In the genomic region with DNA sequence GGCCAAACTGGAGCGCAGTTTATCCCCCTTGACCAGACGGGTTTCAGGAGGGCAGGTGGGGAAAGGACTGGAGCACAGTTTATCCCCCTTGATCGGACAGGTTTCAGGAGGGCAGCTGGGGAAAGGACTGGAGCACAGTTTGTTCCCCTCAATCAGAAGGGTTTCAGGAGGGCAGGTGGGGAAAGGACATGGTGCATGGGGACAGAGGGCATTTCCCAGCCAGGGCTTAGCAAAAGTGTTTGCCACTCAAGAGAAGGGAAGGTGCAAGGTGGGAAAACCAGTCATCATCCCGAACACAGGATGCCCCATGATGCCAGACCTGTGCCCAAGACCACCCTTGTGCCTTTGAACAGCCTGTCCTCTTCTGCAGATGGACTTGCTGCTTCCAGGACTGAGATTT, we compare ENCODE assay signal across 26 cellular contexts. TPM values are rescaled to one million over a fixed set of nuclear protein-coding genes. Genes with fewer than 3 reads are reported as not detected.
"Had no signal": no experiment of that assay in that cellular context is flagged by ENCODE, and none has a peak within 500 bp of the region (broad histone marks: within the 10 kb centered on the region; RNA-seq: fewer than 3 reads in every experiment).

No MANE protein-coding gene starts in this region.

- H3K4me3 Mint-ChIP-seq: activated CD4-positive, alpha-beta memory T cell treated with anti-CD3 and anti-CD28 coated beads, Interleukin-2, amount 10 ng/mL, durations not matched to agents 7 days and 5 days; activated CD4-positive, alpha-beta T cell treated with anti-CD3 and anti-CD28 coated beads, Interleukin-2, amount 10 ng/mL, durations not matched to agents 7 days and 5 days; activated naive CD4-positive, alpha-beta T cell treated with anti-CD3 and anti-CD28 coated beads, Interleukin-2, amount 10 ng/mL, durations not matched to agents 7 days and 5 days; activated naive CD8-positive, alpha-beta T cell treated with anti-CD3 and anti-CD28 coated beads, Interleukin-2, amount 10 ng/mL, durations not matched to agents 7 days and 5 days; activated T-cell treated with anti-CD3 and anti-CD28 coated beads, Interleukin-2, amount 50 U/mL, for 24 hours; activated T-cell treated with anti-CD3 and anti-CD28 coated beads, Interleukin-2, amount 50 U/mL, for 72 hours; WTC11 had no signal

- ATAC-seq: activated naive CD4-positive, alpha-beta T cell treated with anti-CD3 and anti-CD28 coated beads, Interleukin-2, amount 50 U/mL, for 72 hours; activated T-cell treated with anti-CD3 and anti-CD28 coated beads, Interleukin-2, amount 50 U/mL, for 72 hours; esophagus mucosa; gastroesophageal sphincter; WTC11 had no signal

- H3K9me3 Mint-ChIP-seq: activated CD4-positive, alpha-beta memory T cell treated with anti-CD3 and anti-CD28 coated beads, Interleukin-2, amount 10 ng/mL, durations not matched to agents 7 days and 5 days; activated CD4-positive, alpha-beta T cell treated with anti-CD3 and anti-CD28 coated beads, Interleukin-2, amount 10 ng/mL, durations not matched to agents 7 days and 5 days; activated naive CD4-positive, alpha-beta T cell treated with anti-CD3 and anti-CD28 coated beads, Interleukin-2, amount 10 ng/mL, durations not matched to agents 7 days and 5 days; activated naive CD4-positive, alpha-beta T cell treated with anti-CD3 and anti-CD28 coated beads, Interleukin-2, amount 50 U/mL, for 72 hours; activated naive CD8-positive, alpha-beta T cell treated with anti-CD3 and anti-CD28 coated beads, Interleukin-2, amount 10 ng/mL, durations not matched to agents 7 days and 5 days; activated T-cell treated with anti-CD3 and anti-CD28 coated beads, Interleukin-2, amount 50 U/mL, for 24 hours; activated T-cell treated with anti-CD3 and anti-CD28 coated beads, Interleukin-2, amount 50 U/mL, for 72 hours; WTC11 had no signal

- H3K27ac Mint-ChIP-seq: activated CD4-positive, alpha-beta memory T cell treated with anti-CD3 and anti-CD28 coated beads, Interleukin-2, amount 10 ng/mL, durations not matched to agents 7 days and 5 days; activated CD4-positive, alpha-beta T cell treated with anti-CD3 and anti-CD28 coated beads, Interleukin-2, amount 10 ng/mL, durations not matched to agents 7 days and 5 days; activated naive CD4-positive, alpha-beta T cell treated with anti-CD3 and anti-CD28 coated beads, Interleukin-2, amount 10 ng/mL, durations not matched to agents 7 days and 5 days; activated naive CD4-positive, alpha-beta T cell treated with anti-CD3 and anti-CD28 coated beads, Interleukin-2, amount 50 U/mL, for 72 hours; activated naive CD8-positive, alpha-beta T cell treated with anti-CD3 and anti-CD28 coated beads, Interleukin-2, amount 10 ng/mL, durations not matched to agents 7 days and 5 days; activated T-cell treated with anti-CD3 and anti-CD28 coated beads, Interleukin-2, amount 50 U/mL, for 24 hours; activated T-cell treated with anti-CD3 and anti-CD28 coated beads, Interleukin-2, amount 50 U/mL, for 72 hours; WTC11 had no signal

- H3K36me3 Mint-ChIP-seq: activated naive CD4-positive, alpha-beta T cell treated with anti-CD3 and anti-CD28 coated beads, Interleukin-2, amount 10 ng/mL, durations not matched to agents 7 days and 5 days; activated naive CD4-positive, alpha-beta T cell treated with anti-CD3 and anti-CD28 coated beads, Interleukin-2, amount 50 U/mL, for 72 hours; activated naive CD8-positive, alpha-beta T cell treated with anti-CD3 and anti-CD28 coated beads, Interleukin-2, amount 10 ng/mL, durations not matched to agents 7 days and 5 days; brain; WTC11 had no signal

- DNase-seq: activated CD4-positive, alpha-beta memory T cell treated with anti-CD3 and anti-CD28 coated beads, Interleukin-2, amount 10 ng/mL, durations not matched to agents 7 days and 5 days; activated CD4-positive, alpha-beta T cell treated with anti-CD3 and anti-CD28 coated beads for 1 hour; activated CD4-positive, alpha-beta T cell treated with anti-CD3 and anti-CD28 coated beads for 4 hours; activated CD4-positive, alpha-beta T cell treated with anti-CD3 and anti-CD28 coated beads, Interleukin-2, amount 10 ng/mL, durations not matched to agents 7 days and 5 days; activated CD4-positive, alpha-beta T cell treated with anti-CD3 and anti-CD28 coated beads, Interleukin-2, amount 50 U/mL, for 4 hours; activated CD8-positive, alpha-beta memory T cell treated with anti-CD3 and anti-CD28 coated beads, Interleukin-2, amount 50 U/mL, for 48 hours; activated gamma-delta T cell; activated naive CD4-positive, alpha-beta T cell; activated naive CD4-positive, alpha-beta T cell treated with anti-CD3 and anti-CD28 coated beads, Interleukin-2, amount 10 ng/mL, durations not matched to agents 7 days and 5 days; activated naive CD8-positive, alpha-beta T cell treated with anti-CD3 and anti-CD28 coated beads, Interleukin-2, amount 10 ng/mL, durations not matched to agents 7 days and 5 days; activated T-cell treated with anti-CD3 and anti-CD28 coated beads for 4 hours; activated T-cell treated with anti-CD3 and anti-CD28 coated beads, Interleukin-2, amount 50 U/mL, for 24 hours; activated T-cell treated with anti-CD3 and anti-CD28 coated beads, Interleukin-2, amount 50 U/mL, for 72 hours; cortex of kidney; effector CD8-positive, alpha-beta T cell; foreskin fibroblast; T-helper 2 cell had no signal

- H3K4me1 ChIP-seq: breast epithelium had no signal

- H3K9me3 ChIP-seq: ascending aorta, breast epithelium, gastroesophageal sphincter had no signal

- H3K27me3 ChIP-seq: ascending aorta, breast epithelium, gastroesophageal sphincter had no signal

- H3K27ac ChIP-seq: ascending aorta, breast epithelium, gastroesophageal sphincter, VCaP had no signal

- H3K4me3 ChIP-seq: ascending aorta, breast epithelium, gastroesophageal sphincter had no signal

- H3K36me3 ChIP-seq: ascending aorta, breast epithelium, gastroesophageal sphincter had no signal

RNA-seq across cellular contexts. Expression of a gene that starts 54.7 kb away (rescaled TPM):
- total RNA-seq: activated CD4-positive, alpha-beta T cell treated with anti-CD3 and anti-CD28 coated beads, Interleukin-2, amount 10 ng/mL, durations not matched to agents 7 days and 5 days; activated naive CD8-positive, alpha-beta T cell treated with anti-CD3 and anti-CD28 coated beads, Interleukin-2, amount 10 ng/mL, durations not matched to agents 7 days and 5 days; T-helper 1 cell treated with Interleukin-12 subunit alpha and Interleukin-12 subunit beta and Interleukin-4 antibody, amounts not matched to agents 30 ng/mL and 1 ng/mL, for 36 hours had no signal
